13 cellular contexts compared by ENCODE assay signal in the genomic region with DNA sequence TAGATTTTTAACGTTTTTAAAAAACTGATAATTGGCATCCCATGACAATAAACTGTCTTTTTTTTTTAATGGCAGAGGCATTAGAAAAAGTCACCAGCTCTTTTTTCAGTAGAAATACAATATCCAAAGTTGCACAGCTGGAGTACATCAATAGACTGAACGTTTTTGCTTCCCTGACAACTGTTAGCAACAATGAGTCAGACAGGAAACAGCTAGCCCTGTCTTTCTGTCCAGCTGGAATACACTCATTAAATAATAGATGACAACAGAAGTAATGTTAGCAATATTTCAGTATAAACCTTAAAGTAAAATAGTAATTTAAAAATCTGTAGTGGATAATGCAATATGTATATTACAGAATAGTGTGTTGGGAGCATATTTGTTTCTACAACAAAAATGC.
DNase-seq lines count a peak whose midpoint lies in the region; ATAC-seq, FAIRE-seq and TF ChIP-seq lines count a peak whose summit lies in the region.
"Had no signal": no experiment of that assay in that cellular context is flagged by ENCODE, and none has a peak within 500 bp of the region (broad histone marks: within the 10 kb centered on the region; RNA-seq: fewer than 3 reads in every experiment).

No MANE protein-coding gene starts in this region.

- peaks cover 2% of the 10 kb centered on the region for H3K9me3 Mint-ChIP-seq in progenitor cell of endocrine pancreas (ENCODE audit: low read depth)

- no peak overlapping the region for H3K27ac ChIP-seq in RWPE2 (ENCODE audit: poor library complexity, severe bottlenecking)
- no peak overlapping the region for H3K27ac ChIP-seq in pancreas
- H3K27ac ChIP-seq: neutrophil had no signal

- no peak for TF ChIP-seq CTCF in RWPE2 (IDR thresholded peaks at IDR 0.05; ENCODE audit: poor library complexity, severe bottlenecking)
- no peak for TF ChIP-seq CTCF in fibroblast of the aortic adventitia (IDR thresholded peaks at IDR 0.05; ENCODE audit: insufficient read depth, low read length)
- no peak for TF ChIP-seq CTCF in pancreas (IDR thresholded peaks at IDR 0.05)
- TF ChIP-seq CTCF in progenitor cell of endocrine pancreas (IDR thresholded peaks at IDR 0.05; ENCODE audit: unreplicated experiment): no peak

- H3K4me3 Mint-ChIP-seq in progenitor cell of endocrine pancreas (ENCODE audit: low read depth): no peak overlapping the region
- H3K4me3 Mint-ChIP-seq: brain had no signal

- H3K36me3 ChIP-seq in RWPE2 (ENCODE audit: low read depth) (no peaks in the 10 kb centered on the region), pancreas (no peaks in the 10 kb centered on the region)
- H3K36me3 ChIP-seq: neutrophil had no signal

- H3K4me3 ChIP-seq in RWPE2 (ENCODE audit: severe bottlenecking) (no peak overlapping the region), fibroblast of the aortic adventitia (ENCODE audit: low read depth, low read length) (no peak overlapping the region), pancreas (no peak overlapping the region)

- no peak overlapping the region for H3K27ac Mint-ChIP-seq in progenitor cell of endocrine pancreas

- H3K9me3 ChIP-seq in RWPE2 (ENCODE audit: severe bottlenecking) (no peaks in the 10 kb centered on the region), pancreas (no peaks in the 10 kb centered on the region)
- H3K9me3 ChIP-seq: neutrophil had no signal

- peak; percentile 95 for FAIRE-seq in pancreas (lab: Jason Lieb, UNC)
- FAIRE-seq: H1 had no signal

- intact Hi-C loops in pancreas (cut with DNase I): no loop called here
- intact Hi-C loops in posterior vena cava (cut with DNase I): no loop called here

- peak; percentile 84; the same call in 2 of the 3 replicates for ATAC-seq in RWPE2 (ENCODE audit: low read depth)
- peak in 3 of 4 donors; percentile 55 to 78 (median 68) for ATAC-seq in pancreas
- ATAC-seq in GM18861 (IDR thresholded peaks at IDR 0.05; ENCODE audit: unreplicated experiment): no peak

- H3K4me1 ChIP-seq in RWPE2 (ENCODE audit: insufficient read depth, poor library complexity, severe bottlenecking): no peaks in the 10 kb centered on the region
- no peaks in the 10 kb centered on the region for H3K4me1 ChIP-seq in pancreas

- H3K27me3 ChIP-seq in RWPE2 (ENCODE audit: insufficient read depth, poor library complexity, severe bottlenecking) (no peaks in the 10 kb centered on the region), pancreas (no peaks in the 10 kb centered on the region)
- H3K27me3 ChIP-seq: neutrophil had no signal

- no peaks in the 10 kb centered on the region for H3K27me3 Mint-ChIP-seq in progenitor cell of endocrine pancreas
- H3K27me3 Mint-ChIP-seq: brain had no signal

- 19 to 24% methylated on average over 2 of the region's 2 CpGs for WGBS in pancreas, 2 donors

- H3K36me3 Mint-ChIP-seq in progenitor cell of endocrine pancreas (ENCODE audit: insufficient read depth): no peaks in the 10 kb centered on the region
- H3K36me3 Mint-ChIP-seq: brain had no signal

- DNase-seq in DMS153 (lab: John Stamatoyannopoulos, UW) (peak; percentile 56), RWPE2 (ENCODE audit: low spot score) (no peak), fibroblast of the aortic adventitia (ENCODE audit: low read depth) (peak; percentile 92), pancreas (no peak), LoVo (ENCODE audit: low spot score) (no peak), posterior vena cava (ENCODE audit: low spot score) (no peak), progenitor cell of endocrine pancreas (ENCODE audit: low spot score, unreplicated experiment) (no peak)
- DNase-seq: EL, T-helper 9 cell had no signal

- H3K4me1 Mint-ChIP-seq in progenitor cell of endocrine pancreas (ENCODE audit: low read depth): no peaks in the 10 kb centered on the region

Comparison
In these comparisons a context has a peak if more than half of its experiments do, and no peak if none do; other contexts are left out.
1. DNase-seq: peak in DMS153 (single experiment) and fibroblast of the aortic adventitia (single experiment); none in RWPE2 (single experiment), pancreas (0 of 6), LoVo (single experiment), posterior vena cava (single experiment) and progenitor cell of endocrine pancreas (single experiment).